1 cellular context compared by ENCODE assay signal in the genomic region with DNA sequence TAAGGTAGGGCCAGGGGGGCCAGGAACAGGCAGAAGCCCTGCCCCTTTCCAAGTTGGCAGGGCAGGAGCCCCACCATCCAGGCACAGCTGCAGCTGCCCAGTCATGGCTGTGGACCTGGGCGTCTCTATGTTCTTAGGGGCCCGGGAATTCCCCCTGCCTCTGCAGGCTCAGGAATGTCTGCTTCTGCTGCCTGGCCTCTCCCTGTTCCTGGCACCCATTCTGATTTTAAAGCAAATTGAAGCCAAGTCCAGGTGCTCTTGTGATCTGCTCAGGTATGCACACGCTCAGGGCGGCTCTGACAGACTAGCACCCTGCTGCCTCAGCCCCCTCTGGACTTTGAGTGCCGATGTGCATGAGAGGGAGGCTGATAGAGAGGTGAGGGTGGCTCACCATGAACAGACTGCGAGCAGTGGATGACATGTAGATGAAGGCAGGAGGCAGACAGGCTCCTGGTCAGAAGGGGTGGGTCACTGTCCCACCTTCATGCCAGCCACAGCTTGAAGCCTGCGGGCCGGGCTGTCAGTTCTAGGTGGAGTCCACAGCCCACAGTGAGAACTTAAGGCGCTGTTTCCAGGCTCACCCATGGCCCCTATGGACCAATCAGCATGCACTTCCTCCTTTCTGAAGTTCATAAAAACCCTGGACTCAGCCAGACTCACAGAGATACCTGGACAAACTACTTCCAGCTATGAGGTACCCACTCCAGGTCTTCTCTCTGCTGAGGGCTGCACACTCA.
TF ChIP-seq lines count a peak whose summit lies in the region.

No MANE protein-coding gene starts in this region.

TF ChIP-seq in H1, 55 proteins besides CTCF, POLR2A, EP300 and RAD21:
- TF ChIP-seq KDM1A (IDR thresholded peaks at IDR 0.05; ENCODE audit: borderline replicate concordance, low read length) (no peak), CHD2 (IDR thresholded peaks at IDR 0.05; ENCODE audit: low read length) (no peak), MAFK (IDR thresholded peaks at IDR 0.05; ENCODE audit: low read depth, low read length) (no peak), SIRT6 (IDR thresholded peaks at IDR 0.05; ENCODE audit: low read length) (no peak), RBBP5 (IDR thresholded peaks at IDR 0.05; ENCODE audit: borderline replicate concordance, low read depth, low read length) (no peak), TBP (IDR thresholded peaks at IDR 0.05; ENCODE audit: low read depth, low read length) (no peak), TCF12 (IDR thresholded peaks at IDR 0.05; ENCODE audit: low read depth, low read length) (no peak), EZH2 (IDR thresholded peaks at IDR 0.05; ENCODE audit: low read depth, low read length, severe bottlenecking) (no peak), CREB1 (IDR thresholded peaks at IDR 0.05) (no peak), CEBPB (IDR thresholded peaks at IDR 0.05; ENCODE audit: low read depth, low read length) (no peak), ZNF274 (IDR thresholded peaks at IDR 0.05; ENCODE audit: borderline replicate concordance, extremely low read depth, low read length) (no peak), SUZ12 (IDR thresholded peaks at IDR 0.05; ENCODE audit: low read length) (no peak)
- TF ChIP-seq, protein P1, sequence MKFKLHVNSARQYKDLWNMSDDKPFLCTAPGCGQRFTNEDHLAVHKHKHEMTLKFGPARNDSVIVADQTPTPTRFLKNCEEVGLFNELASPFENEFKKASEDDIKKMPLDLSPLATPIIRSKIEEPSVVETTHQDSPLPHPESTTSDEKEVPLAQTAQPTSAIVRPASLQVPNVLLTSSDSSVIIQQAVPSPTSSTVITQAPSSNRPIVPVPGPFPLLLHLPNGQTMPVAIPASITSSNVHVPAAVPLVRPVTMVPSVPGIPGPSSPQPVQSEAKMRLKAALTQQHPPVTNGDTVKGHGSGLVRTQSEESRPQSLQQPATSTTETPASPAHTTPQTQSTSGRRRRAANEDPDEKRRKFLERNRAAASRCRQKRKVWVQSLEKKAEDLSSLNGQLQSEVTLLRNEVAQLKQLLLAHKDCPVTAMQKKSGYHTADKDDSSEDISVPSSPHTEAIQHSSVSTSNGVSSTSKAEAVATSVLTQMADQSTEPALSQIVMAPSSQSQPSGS (IDR thresholded peaks at IDR 0.05; ENCODE audit: low read length), result no peak
- TF ChIP-seq, protein P2, sequence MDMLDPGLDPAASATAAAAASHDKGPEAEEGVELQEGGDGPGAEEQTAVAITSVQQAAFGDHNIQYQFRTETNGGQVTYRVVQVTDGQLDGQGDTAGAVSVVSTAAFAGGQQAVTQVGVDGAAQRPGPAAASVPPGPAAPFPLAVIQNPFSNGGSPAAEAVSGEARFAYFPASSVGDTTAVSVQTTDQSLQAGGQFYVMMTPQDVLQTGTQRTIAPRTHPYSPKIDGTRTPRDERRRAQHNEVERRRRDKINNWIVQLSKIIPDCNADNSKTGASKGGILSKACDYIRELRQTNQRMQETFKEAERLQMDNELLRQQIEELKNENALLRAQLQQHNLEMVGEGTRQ (IDR thresholded peaks at IDR 0.05; ENCODE audit: low read length), result no peak
- TF ChIP-seq, protein P3, sequence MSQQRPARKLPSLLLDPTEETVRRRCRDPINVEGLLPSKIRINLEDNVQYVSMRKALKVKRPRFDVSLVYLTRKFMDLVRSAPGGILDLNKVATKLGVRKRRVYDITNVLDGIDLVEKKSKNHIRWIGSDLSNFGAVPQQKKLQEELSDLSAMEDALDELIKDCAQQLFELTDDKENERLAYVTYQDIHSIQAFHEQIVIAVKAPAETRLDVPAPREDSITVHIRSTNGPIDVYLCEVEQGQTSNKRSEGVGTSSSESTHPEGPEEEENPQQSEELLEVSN (IDR thresholded peaks at IDR 0.05), result no peak
TF ChIP-seq in H1: peak in this region for 0.
